In the genomic region with DNA sequence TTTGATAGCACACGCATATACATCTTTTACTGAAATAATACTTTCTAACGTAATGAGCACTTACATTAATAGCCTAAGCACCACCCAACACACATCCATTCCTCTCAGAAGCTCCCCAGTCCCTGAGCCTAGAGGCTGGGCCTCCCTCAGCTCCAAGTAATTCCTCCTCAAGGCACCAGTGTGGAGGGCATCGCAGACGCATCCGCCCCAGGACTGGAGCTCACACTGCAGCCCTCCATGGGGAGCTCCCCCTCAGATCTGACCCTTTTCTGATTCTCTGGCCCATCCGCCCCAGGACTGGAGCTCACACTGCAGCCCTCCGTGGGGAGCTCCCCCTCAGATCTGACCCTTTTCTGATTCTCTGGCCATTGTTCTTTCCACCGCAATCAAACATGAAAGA, we compare ENCODE assay signal across 26 cellular contexts.
"Had no signal": no experiment of that assay in that cellular context is flagged by ENCODE, and none has a peak within 500 bp of the region (broad histone marks: within the 10 kb centered on the region; RNA-seq: fewer than 3 reads in every experiment).

No MANE protein-coding gene starts in this region.

- H3K4me3 ChIP-seq: cardiac muscle cell had no signal

- ATAC-seq: activated CD4-positive, alpha-beta T cell treated with anti-CD3 and anti-CD28 coated beads for 36 hours; activated CD8-positive, alpha-beta T cell treated with anti-CD3 and anti-CD28 coated beads for 36 hours; activated naive CD4-positive, alpha-beta T cell treated with anti-CD3 and anti-CD28 coated beads, Interleukin-2, amount 50 U/mL, for 72 hours; activated naive CD8-positive, alpha-beta T cell treated with anti-CD3 and anti-CD28 coated beads, Interleukin-2, amount 50 U/mL, for 24 hours; Panc1; Right ventricle myocardium inferior had no signal

- H3K36me3 ChIP-seq: brain microvascular endothelial cell, cardiac muscle cell had no signal

- H3K9me3 Mint-ChIP-seq: activated naive CD8-positive, alpha-beta T cell treated with anti-CD3 and anti-CD28 coated beads, Interleukin-2, amount 50 U/mL, for 24 hours; activated T-cell treated with anti-CD3 and anti-CD28 coated beads, Interleukin-2, amount 50 U/mL, for 24 hours had no signal

- H3K4me1 Mint-ChIP-seq: activated CD4-positive, alpha-beta T cell treated with anti-CD3 and anti-CD28 coated beads for 36 hours had no signal

- DNase-seq: activated CD4-positive, alpha-beta T cell treated with anti-CD3 and anti-CD28 coated beads for 36 hours; activated CD8-positive, alpha-beta T cell treated with anti-CD3 and anti-CD28 coated beads for 36 hours; activated effector memory CD4-positive, alpha-beta T cell treated with anti-CD3 and anti-CD28 coated beads, Interleukin-2, amount 50 U/mL, for 16 hours; activated naive CD4-positive, alpha-beta T cell treated with Interleukin-2 at 50 U/mL for 16 hours; activated naive CD8-positive, alpha-beta T cell treated with anti-CD3 and anti-CD28 coated beads, Interleukin-2, amount 50 U/mL, for 24 hours; activated T-cell treated with anti-CD3 and anti-CD28 coated beads, Interleukin-2, amount 50 U/mL, for 24 hours; amygdala; brain microvascular endothelial cell; IMR-90; Kasumi-1; KBM-7; NCI-H1105 treated with DMSO at 0.1 percent for 48 hours; NCI-H146; NCI-H187 treated with DMSO at 0.1 percent for 48 hours; NCI-H2081 treated with DMSO at 0.1 percent for 48 hours; NCI-H226; NCI-H526; NCI-H82; OCI-M1; RPMI8226; T-helper 2 cell; T1000 had no signal

- H3K27ac ChIP-seq: brain microvascular endothelial cell, cardiac muscle cell had no signal

- H3K27ac Mint-ChIP-seq: activated CD4-positive, alpha-beta T cell treated with anti-CD3 and anti-CD28 coated beads for 36 hours; activated CD8-positive, alpha-beta T cell treated with anti-CD3 and anti-CD28 coated beads for 36 hours; activated naive CD4-positive, alpha-beta T cell treated with anti-CD3 and anti-CD28 coated beads, Interleukin-2, amount 50 U/mL, for 72 hours; activated naive CD8-positive, alpha-beta T cell treated with anti-CD3 and anti-CD28 coated beads, Interleukin-2, amount 50 U/mL, for 24 hours; activated T-cell treated with anti-CD3 and anti-CD28 coated beads, Interleukin-2, amount 50 U/mL, for 24 hours had no signal

- H3K27me3 ChIP-seq: brain microvascular endothelial cell had no signal

- H3K4me3 Mint-ChIP-seq: activated CD4-positive, alpha-beta T cell treated with anti-CD3 and anti-CD28 coated beads for 36 hours; activated CD8-positive, alpha-beta T cell treated with anti-CD3 and anti-CD28 coated beads for 36 hours; activated naive CD8-positive, alpha-beta T cell treated with anti-CD3 and anti-CD28 coated beads, Interleukin-2, amount 50 U/mL, for 24 hours; activated T-cell treated with anti-CD3 and anti-CD28 coated beads, Interleukin-2, amount 50 U/mL, for 24 hours had no signal
